In the genomic region with DNA sequence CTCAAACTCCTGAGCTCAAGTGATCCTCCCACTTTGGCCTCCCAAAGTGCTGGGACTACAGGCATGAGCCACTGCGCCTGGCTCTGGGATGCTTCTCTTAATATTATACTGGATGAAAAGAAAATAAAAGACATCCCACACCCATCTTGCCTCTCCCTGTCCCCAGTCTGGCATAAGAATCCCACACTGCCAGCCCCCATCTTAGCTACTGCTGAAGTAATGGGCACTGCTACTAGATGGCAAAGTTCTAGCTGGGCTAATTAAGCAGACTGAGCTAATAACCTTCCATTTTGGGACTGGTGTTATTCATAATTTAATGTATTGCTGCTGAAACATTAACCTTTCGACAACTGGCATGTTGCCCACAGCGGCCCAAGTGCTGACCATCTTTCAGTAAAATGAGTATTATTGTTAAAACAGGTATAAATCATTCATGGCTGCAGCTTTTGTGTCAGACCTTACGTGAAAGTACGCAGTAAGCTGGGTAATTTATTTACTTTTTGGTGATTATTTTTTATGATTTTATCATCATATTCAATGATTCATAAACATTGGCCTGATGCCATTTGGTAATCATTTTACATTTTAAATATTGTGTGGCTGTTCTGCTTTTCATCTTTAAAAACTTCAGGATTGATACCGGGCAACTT, we compare ENCODE assay signal across 1 cellular context.
TF ChIP-seq lines count a peak whose summit lies in the region.

No MANE protein-coding gene starts in this region.

TF ChIP-seq in endothelial cell of umbilical vein, 7 proteins besides CTCF, POLR2A, EP300 and RAD21:
- TF ChIP-seq JUN (IDR thresholded peaks at IDR 0.05; ENCODE audit: borderline replicate concordance, insufficient read depth, insufficient read length, low read depth) (no peak), GATA2 (IDR thresholded peaks at IDR 0.05; ENCODE audit: insufficient read depth, insufficient read length, low read depth, low read length) (no peak), MYC (IDR thresholded peaks at IDR 0.05; ENCODE audit: low read depth, low read length) (no peak), EZH2 (IDR thresholded peaks at IDR 0.05; ENCODE audit: borderline replicate concordance, low read depth, low read length, severe bottlenecking) (no peak), FOS (IDR thresholded peaks at IDR 0.05; ENCODE audit: borderline replicate concordance, insufficient read depth, low read length) (no peak), MAX (IDR thresholded peaks at IDR 0.05; ENCODE audit: insufficient read depth, insufficient read length) (no peak), POLR2AphosphoS5 (IDR thresholded peaks at IDR 0.05; ENCODE audit: insufficient read depth, low read depth, low read length) (no peak)
